ENCODE assay signal across 8 cellular contexts in the genomic region with DNA sequence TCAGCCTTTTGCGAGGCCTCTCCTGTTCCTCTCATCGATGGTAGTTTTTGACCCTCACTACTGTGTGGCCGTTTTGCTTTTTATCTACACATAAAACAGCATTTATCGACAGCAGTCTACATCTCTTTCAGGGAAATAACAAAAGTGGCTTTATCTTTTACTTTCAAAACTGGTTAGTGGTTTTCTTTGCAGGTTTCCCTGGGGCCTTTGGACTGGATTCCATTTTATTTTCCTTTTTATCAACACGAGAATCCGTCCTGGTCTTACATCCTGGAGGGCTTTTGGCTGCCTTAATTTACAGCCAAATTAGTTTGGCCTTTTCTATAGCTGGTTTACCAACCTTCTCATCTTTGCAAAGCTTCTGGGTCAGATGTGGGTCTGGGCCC. TPM values are rescaled to one million over a fixed set of nuclear protein-coding genes. Genes with fewer than 3 reads are reported as not detected.
DNase-seq lines count a peak whose midpoint lies in the region; ATAC-seq and TF ChIP-seq lines count a peak whose summit lies in the region.

No MANE protein-coding gene starts in this region.

- H3K27ac ChIP-seq in Panc1 (ENCODE audit: low read length) (peak overlapping the region; percentile 97), esophagus (ENCODE audit: low read depth in 2 of 2, low read length in 1 of 2) (peak overlapping the region; percentile 81 to 84), prostate gland (peak overlapping the region; percentile 63 to 72)

- BruUV-seq in Panc1 (replicated peaks; lab: Mats Ljungman, UMichigan) = no TSS peak

- intact Hi-C loops in Panc1 (cut with micrococcal nuclease; ENCODE audit: unreplicated experiment) = no loop called here
- intact Hi-C loops in prostate gland (cut with DNase I) = no loop called here

- H3K4me1 ChIP-seq in Panc1 (ENCODE audit: control insufficient read depth, insufficient read depth, low read length) = peaks cover 12% of the 10 kb centered on the region; the same call in 1 of the 2 replicates
- peaks cover 0 to 3% of the 10 kb centered on the region in 2 donors for H3K4me1 ChIP-seq in esophagus (ENCODE audit: control insufficient read depth in 2 of 2, insufficient read depth in 2 of 2, low read length in 1 of 2)
- no peaks in the 10 kb centered on the region for H3K4me1 ChIP-seq in prostate gland (replicated peaks)

- WGBS in esophagus, 2 donors = 37 to 40% methylated on average over 6 of the region's 6 CpGs
- WGBS in prostate gland = 35% methylated on average over 6 of the region's 6 CpGs

- H3K9me3 ChIP-seq in Panc1 (ENCODE audit: control insufficient read depth, insufficient read depth, low read depth, low read length) = no peaks in the 10 kb centered on the region
- no peaks in the 10 kb centered on the region for H3K9me3 ChIP-seq in esophagus (ENCODE audit: control insufficient read depth in 2 of 2, insufficient read depth in 1 of 2, low read depth in 1 of 2, low read length in 1 of 2)
- H3K9me3 ChIP-seq in prostate gland = no peaks in the 10 kb centered on the region

- TF ChIP-seq POLR2A in prostate gland (IDR thresholded peaks at IDR 0.05) = no peak

- POLR2A ChIA-PET in Panc1 (lab: Charles Lee) = interaction anchor here (0.6 to 1.1 kb wide), 2 partner anchors 11 to 579 kb away, joined by 3 to 11 read pairs; no protein-coding TSS in a partner anchor
- POLR2A ChIA-PET in GM10248 (lab: Yijun Ruan, JAX) = interaction anchor here (1.0 kb wide), 2 partner anchors 14 to 73 kb away, joined by 3 read pairs; no protein-coding TSS in a partner anchor

- DNase-seq in GM12864 (ENCODE audit: low read depth) (no peak), Panc1 (ENCODE audit: low read depth, low spot score) (no peak), prostate gland (ENCODE audit: low spot score) (no peak), GM10248 (ENCODE audit: extremely low spot score) (no peak), ecto neural progenitor cell (ENCODE audit: low spot score) (no peak)

- in situ Hi-C loops in Panc1 (cut with HindIII; ENCODE audit: low pct_unique_long_range_greater_than_20kb, low sequenced_read_pairs) = no loop called here

- ATAC-seq in Panc1 (no peak), HG03565 (IDR thresholded peaks at IDR 0.05; ENCODE audit: unreplicated experiment) (no peak), esophagus mucosa (no peak)

- peak overlapping the region; percentile 67 for H3K4me3 ChIP-seq in GM12864 (ENCODE audit: low read depth, low read length)
- H3K4me3 ChIP-seq in Panc1 (ENCODE audit: low read depth in 2 of 2, low read length in 2 of 2) = peak overlapping the region; percentile 77 to 96
- H3K4me3 ChIP-seq in esophagus (ENCODE audit: low read depth in 1 of 2, low read length in 2 of 2) = peak overlapping the region in 1 of 2 donors; percentile 62
- peak overlapping the region in 1 of 2 donors; percentile 24 for H3K4me3 ChIP-seq in prostate gland

- H3K27me3 ChIP-seq in Panc1 (ENCODE audit: control insufficient read depth, insufficient read depth, low read length) (no peaks in the 10 kb centered on the region), esophagus (ENCODE audit: control insufficient read depth in 1 of 2, insufficient read depth in 2 of 2, low read length in 2 of 2) (no peaks in the 10 kb centered on the region), prostate gland (replicated peaks; ENCODE audit: insufficient read depth) (no peaks in the 10 kb centered on the region)

- TF ChIP-seq CTCF in GM12864 (IDR thresholded peaks at IDR 0.05; ENCODE audit: low read depth, low read length, missing control alignments) = no peak
- TF ChIP-seq CTCF in Panc1 (IDR thresholded peaks at IDR 0.05) = no peak
- no peak for TF ChIP-seq CTCF in prostate gland (IDR thresholded peaks at IDR 0.05)
- TF ChIP-seq CTCF in GM10248 (IDR thresholded peaks at IDR 0.05; ENCODE audit: control extremely low read depth, extremely low read depth, low read depth, missing control alignments) = no peak

- CTCF ChIA-PET in Panc1 (lab: Charles Lee) (interaction anchor here (0.7 to 0.8 kb wide), 2 partner anchors 60 to 110 kb away, joined by 3 to 4 read pairs; no protein-coding TSS in a partner anchor), GM10248 (lab: Yijun Ruan, JAX) (interaction anchor here (0.7 to 3.9 kb wide), 14 partner anchors 8 to 147 kb away, joined by 3 to 21 read pairs (median 6); no protein-coding TSS in a partner anchor)

- H3K36me3 ChIP-seq in Panc1 (ENCODE audit: control insufficient read depth, insufficient read depth, low read length) = no peaks in the 10 kb centered on the region
- H3K36me3 ChIP-seq in esophagus (ENCODE audit: control insufficient read depth in 2 of 2, insufficient read depth in 2 of 2, low read length in 1 of 2) = no peaks in the 10 kb centered on the region
- no peaks in the 10 kb centered on the region for H3K36me3 ChIP-seq in prostate gland

RNA-seq across cellular contexts. Expression of gene PKD2L2, which starts 0.8 kb away (rescaled TPM):
- not detected for total RNA-seq in Panc1 (2021; ENCODE audit: unreplicated experiment)
- polyA plus RNA-seq in Panc1 (2012; ENCODE audit: insufficient read length) = not detected
- polyA plus RNA-seq in esophagus = under 1 TPM in 1 of 2 donors, not detected in 1; 0.02 TPM
- under 1 TPM in 1 of 2 donors, not detected in 1; 0.45 TPM for total RNA-seq in prostate gland
- total RNA-seq in esophagus mucosa = not detected

RNA-seq across cellular contexts. Expression of gene MYOT, which starts 20.8 kb away (rescaled TPM):
- total RNA-seq in Panc1 (2021; ENCODE audit: unreplicated experiment) = not detected
- polyA plus RNA-seq in Panc1 (2012; ENCODE audit: insufficient read length) = not detected
- polyA plus RNA-seq in esophagus = under 1 TPM; 0.14 to 0.74 TPM
- total RNA-seq in prostate gland = 1 to 10 TPM in 1 of 2 donors, under 1 TPM in 1; 0.34 to 7.2 TPM
- not detected for total RNA-seq in esophagus mucosa
